ENCODE assay signal across 28 cellular contexts in the genomic region with DNA sequence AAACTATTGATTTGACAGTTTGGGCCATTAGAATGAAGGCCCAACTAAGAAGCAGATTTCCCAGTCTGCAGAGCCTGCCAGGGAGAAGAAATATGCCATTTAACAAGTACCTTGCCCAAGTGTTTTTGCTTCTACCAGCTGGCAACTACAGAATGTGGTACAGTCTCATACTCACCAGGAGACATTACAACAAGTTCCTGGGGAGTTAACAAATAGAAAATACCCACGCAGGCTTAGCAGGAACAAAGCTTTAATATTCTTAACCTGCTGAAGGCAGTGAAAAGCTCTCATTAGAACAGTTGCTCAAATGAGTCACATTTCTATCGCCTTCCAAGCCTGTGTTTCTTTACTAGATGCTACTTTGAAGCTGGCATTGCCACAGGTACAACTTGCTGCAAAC.
DNase-seq lines count a peak whose midpoint lies in the region; ATAC-seq and TF ChIP-seq lines count a peak whose summit lies in the region.
"Had no signal": no experiment of that assay in that cellular context is flagged by ENCODE, and none has a peak within 500 bp of the region (broad histone marks: within the 10 kb centered on the region; RNA-seq: fewer than 3 reads in every experiment).

No MANE protein-coding gene starts in this region.

- H3K4me2 ChIP-seq in mammary epithelial cell (ENCODE audit: insufficient read depth, low read depth, low read length): no peak overlapping the region
- H3K4me2 ChIP-seq: hepatocyte had no signal

- CTCF ChIA-PET in MCF 10A (lab: Yijun Ruan, JAX): no interaction called here
- CTCF ChIA-PET in mammary epithelial cell (lab: Charles Lee; ENCODE audit: low non-redundant PET): no interaction called here

- no peak overlapping the region for H3K27ac ChIP-seq in breast epithelium
- no peak overlapping the region for H3K27ac ChIP-seq in mammary epithelial cell (ENCODE audit: insufficient read depth, low read depth, low read length)
- H3K27ac ChIP-seq in thoracic aorta: no peak overlapping the region
- H3K27ac ChIP-seq: adrenal gland, body of pancreas, hepatocyte, stomach, tibial nerve, VCaP had no signal

- H3K9me3 ChIP-seq in breast epithelium: no peaks in the 10 kb centered on the region
- H3K9me3 ChIP-seq in mammary epithelial cell (replicated peaks; ENCODE audit: insufficient read depth, low read length): no peaks in the 10 kb centered on the region
- H3K9me3 ChIP-seq in thoracic aorta: no peaks in the 10 kb centered on the region
- H3K9me3 ChIP-seq: adrenal gland, body of pancreas, sigmoid colon, stomach, tibial nerve had no signal

- H3K27me3 ChIP-seq in breast epithelium (no peaks in the 10 kb centered on the region), mammary epithelial cell (ENCODE audit: insufficient read depth, low read length) (no peaks in the 10 kb centered on the region), thoracic aorta (replicated peaks; ENCODE audit: insufficient read depth) (no peaks in the 10 kb centered on the region)
- H3K27me3 ChIP-seq: adrenal gland, body of pancreas, hepatocyte, sigmoid colon, stomach, tibial nerve had no signal

- H3K4me1 ChIP-seq in breast epithelium: no peaks in the 10 kb centered on the region
- peaks cover 5% of the 10 kb centered on the region for H3K4me1 ChIP-seq in mammary epithelial cell (ENCODE audit: insufficient read depth, low read length)
- peaks cover 4 to 17% of the 10 kb centered on the region in 2 donors for H3K4me1 ChIP-seq in thoracic aorta (ENCODE audit: control insufficient read depth in 1 of 2, low read depth in 2 of 2)
- H3K4me1 ChIP-seq: body of pancreas had no signal

- no peaks in the 10 kb centered on the region for H4K20me1 ChIP-seq in mammary epithelial cell (ENCODE audit: insufficient read depth, low read length)

- TF ChIP-seq POLR2A in breast epithelium (IDR thresholded peaks at IDR 0.05): no peak

- H3K4me3 ChIP-seq in breast epithelium (no peak overlapping the region), mammary epithelial cell (replicated peaks in 1 of 3; ENCODE audit: insufficient read depth in 1 of 3, low read depth in 2 of 3, low read length in 3 of 3) (no peak overlapping the region), thoracic aorta (peak overlapping the region; percentile 19)
- H3K4me3 ChIP-seq: adrenal gland, body of pancreas, hepatocyte, sigmoid colon, stomach, tibial nerve had no signal

- H2AFZ ChIP-seq in mammary epithelial cell (ENCODE audit: low read depth, low read length): no peak overlapping the region
- H2AFZ ChIP-seq: hepatocyte had no signal

- WGBS in mammary epithelial cell (ENCODE audit: low coverage, missing lambda C conversion rate): 15% methylated on average over 2 of the region's 2 CpGs

- in situ Hi-C loops in mammary epithelial cell (cut with MboI; ENCODE audit: low sequenced_read_pairs in 2 of 2): no loop called here

- ATAC-seq in thoracic aorta (ENCODE audit: insufficient number of reproducible peaks, low FRiP score, low read depth) (no peak), HG02763 (IDR thresholded peaks at IDR 0.05; ENCODE audit: unreplicated experiment) (no peak)
- ATAC-seq: activated T-helper 17 cell treated with anti-CD3 and anti-CD28 coated beads, Interleukin-2, amount 50 U/mL, for 72 hours; body of pancreas; HCT116; HepG2 had no signal

- BruUV-seq in MCF 10A (replicated peaks; lab: Mats Ljungman, UMichigan): no TSS peak
- BruUV-seq in mammary epithelial cell (replicated peaks; lab: Mats Ljungman, UMichigan): no TSS peak

- H3K9ac ChIP-seq in mammary epithelial cell (ENCODE audit: insufficient read depth, low read length): no peak overlapping the region

- no peak overlapping the region for H3K27ac Mint-ChIP-seq in MCF 10A (ENCODE audit: low read depth, unreplicated experiment)
- H3K27ac Mint-ChIP-seq: activated naive CD4-positive, alpha-beta T cell treated with anti-CD3 and anti-CD28 coated beads, Interleukin-2, amount 10 ng/mL, durations not matched to agents 7 days and 5 days; activated T-helper 17 cell treated with anti-CD3 and anti-CD28 coated beads, Interleukin-2, amount 50 U/mL, for 72 hours; CD8-positive, alpha-beta memory T cell had no signal

- H3K36me3 ChIP-seq in breast epithelium (no peaks in the 10 kb centered on the region), mammary epithelial cell (ENCODE audit: insufficient read depth, low read length) (no peaks in the 10 kb centered on the region), thoracic aorta (no peaks in the 10 kb centered on the region)
- H3K36me3 ChIP-seq: adrenal gland, sigmoid colon, stomach, tibial nerve had no signal

- POLR2A ChIA-PET in MCF 10A (lab: Yijun Ruan, JAX): interaction anchor here (0.7 to 1.2 kb wide), 3 partner anchors 9 to 313 kb away, joined by 3 to 5 read pairs (median 3); no protein-coding TSS in a partner anchor

- H3K27me3 Mint-ChIP-seq in MCF 10A (ENCODE audit: insufficient read depth, unreplicated experiment): no peaks in the 10 kb centered on the region
- H3K27me3 Mint-ChIP-seq: activated naive CD4-positive, alpha-beta T cell treated with anti-CD3 and anti-CD28 coated beads, Interleukin-2, amount 10 ng/mL, durations not matched to agents 7 days and 5 days; activated T-helper 17 cell treated with anti-CD3 and anti-CD28 coated beads, Interleukin-2, amount 50 U/mL, for 72 hours; CD8-positive, alpha-beta memory T cell had no signal

- no peaks in the 10 kb centered on the region for H3K4me1 Mint-ChIP-seq in MCF 10A (ENCODE audit: insufficient read depth, unreplicated experiment)
- H3K4me1 Mint-ChIP-seq: activated naive CD4-positive, alpha-beta T cell treated with anti-CD3 and anti-CD28 coated beads, Interleukin-2, amount 10 ng/mL, durations not matched to agents 7 days and 5 days; activated T-helper 17 cell treated with anti-CD3 and anti-CD28 coated beads, Interleukin-2, amount 50 U/mL, for 72 hours; CD8-positive, alpha-beta memory T cell had no signal

- no peaks in the 10 kb centered on the region for H3K79me2 ChIP-seq in mammary epithelial cell (ENCODE audit: insufficient read depth, low read length)
- H3K79me2 ChIP-seq: hepatocyte had no signal

- intact Hi-C loops in MCF 10A (cut with micrococcal nuclease): no loop called here
- intact Hi-C loops in breast epithelium (cut with DNase I; ENCODE audit: low total_unique reads): no loop called here
- intact Hi-C loops in mammary epithelial cell (cut with micrococcal nuclease): no loop called here

- TF ChIP-seq CTCF in MCF 10A (IDR thresholded peaks at IDR 0.05; ENCODE audit: unreplicated experiment): no peak
- TF ChIP-seq CTCF in breast epithelium (IDR thresholded peaks at IDR 0.05): no peak
- no peak for TF ChIP-seq CTCF in mammary epithelial cell (conservative IDR thresholded peaks at IDR 0.05 in 1 of 2, IDR thresholded peaks at IDR 0.05 in 1 of 2; ENCODE audit: extremely low read depth in 1 of 2, insufficient read depth in 1 of 2, low read depth in 1 of 2, low read length in 2 of 2)
- no peak for TF ChIP-seq CTCF in thoracic aorta (IDR thresholded peaks at IDR 0.05)

- H3K36me3 Mint-ChIP-seq in MCF 10A (ENCODE audit: insufficient read depth, unreplicated experiment): no peaks in the 10 kb centered on the region
- H3K36me3 Mint-ChIP-seq: activated naive CD4-positive, alpha-beta T cell treated with anti-CD3 and anti-CD28 coated beads, Interleukin-2, amount 10 ng/mL, durations not matched to agents 7 days and 5 days had no signal

- H3K9me3 Mint-ChIP-seq in MCF 10A (ENCODE audit: unreplicated experiment): no peaks in the 10 kb centered on the region
- H3K9me3 Mint-ChIP-seq: activated naive CD4-positive, alpha-beta T cell treated with anti-CD3 and anti-CD28 coated beads, Interleukin-2, amount 10 ng/mL, durations not matched to agents 7 days and 5 days; activated T-helper 17 cell treated with anti-CD3 and anti-CD28 coated beads, Interleukin-2, amount 50 U/mL, for 72 hours had no signal

- H3K4me3 Mint-ChIP-seq in MCF 10A (ENCODE audit: unreplicated experiment): no peak overlapping the region
- H3K4me3 Mint-ChIP-seq: activated naive CD4-positive, alpha-beta T cell treated with anti-CD3 and anti-CD28 coated beads, Interleukin-2, amount 10 ng/mL, durations not matched to agents 7 days and 5 days; activated T-helper 17 cell treated with anti-CD3 and anti-CD28 coated beads, Interleukin-2, amount 50 U/mL, for 72 hours; CD8-positive, alpha-beta memory T cell had no signal

- dilution Hi-C loops in mammary epithelial cell (cut with HindIII; ENCODE audit: low sequenced_read_pairs): no loop called here

- DNase-seq in MCF 10A (ENCODE audit: unreplicated experiment) (peak; percentile 1), breast epithelium (ENCODE audit: low spot score in 2 of 2) (no peak), mammary epithelial cell (peak; percentile 26), myocyte (ENCODE audit: low read depth) (peak; percentile 37), thoracic aorta (ENCODE audit: low spot score) (no peak), ureter (ENCODE audit: low spot score) (no peak), LoVo (ENCODE audit: low spot score) (no peak)
- DNase-seq: ACHN; activated CD4-positive, alpha-beta T cell treated with anti-CD3 and anti-CD28 coated beads for 48 hours; activated naive CD4-positive, alpha-beta T cell treated with anti-CD3 and anti-CD28 coated beads, Interleukin-2, amount 10 ng/mL, durations not matched to agents 7 days and 5 days; adrenal gland; body of pancreas; CD8-positive, alpha-beta memory T cell; Karpas-422; NCI-H187; NCI-H2227 treated with DMSO at 0.1 percent for 48 hours; NCI-H748 treated with DMSO at 0.1 percent for 48 hours; sigmoid colon; stimulated activated CD4-positive, alpha-beta T cell treated with anti-CD3 and anti-CD28 coated beads, Interleukin-4, amount 100 ng/mL, for 1 hour; stomach; SW 1271 had no signal

Comparison
In these comparisons a context has a peak if more than half of its experiments do, and no peak if none do; other contexts are left out.
1. DNase-seq: peak in MCF 10A (single experiment), mammary epithelial cell (single experiment) and myocyte (single experiment); none in breast epithelium (0 of 2), thoracic aorta (single experiment), ureter (single experiment) and LoVo (single experiment).